In the genomic region with DNA sequence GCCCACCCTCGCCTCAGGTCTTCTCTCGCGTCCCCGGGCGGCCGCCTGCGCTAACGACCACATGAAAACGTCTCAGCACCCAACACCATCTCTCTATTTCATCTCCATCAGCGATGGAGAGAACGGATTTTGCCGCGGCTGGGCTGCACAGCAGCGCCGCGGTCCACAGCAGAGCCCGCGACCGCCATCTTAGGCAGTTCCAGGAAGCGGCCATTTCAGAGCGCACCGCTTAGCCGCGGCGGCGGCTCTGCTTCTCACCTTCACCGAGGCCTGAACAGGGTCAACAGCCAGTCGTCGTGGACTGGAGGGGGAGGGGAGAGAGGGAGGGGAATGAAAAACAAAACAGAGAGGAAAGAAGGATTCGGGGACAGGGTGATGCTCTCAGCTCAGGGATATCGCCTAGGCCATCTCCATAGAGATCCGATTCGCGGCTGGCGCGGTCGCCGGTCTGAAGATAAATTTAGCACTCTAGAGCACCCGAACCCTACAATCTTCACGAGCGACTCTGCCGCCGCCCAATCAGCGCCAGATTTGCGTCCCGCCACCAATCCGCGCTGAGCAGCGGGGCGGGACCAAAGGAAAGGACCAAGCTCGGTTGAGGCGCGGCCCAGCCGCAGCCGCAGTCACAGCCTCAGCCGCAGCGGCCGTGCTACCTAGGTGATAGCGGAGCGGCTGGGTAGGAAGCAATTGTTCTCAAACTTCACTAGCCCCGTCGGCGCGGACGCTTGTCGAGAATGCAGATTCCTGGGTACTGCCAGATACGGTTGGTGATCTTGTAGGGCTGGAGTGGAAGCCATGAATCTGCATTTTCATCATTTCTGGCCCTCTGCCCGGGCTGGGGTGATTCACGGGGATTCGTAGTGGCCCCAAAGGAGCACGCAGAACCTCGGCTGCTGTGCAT, we compare ENCODE assay signal across 1 cellular context.
A peak's percentile ranks its signal among the peaks of the same experiment; 100 is the strongest.
TF ChIP-seq lines count a peak whose summit lies in the region.

A gene (minus strand): TSS at position 450 of the 901 bp plus-strand sequence. CDS start 3,108 bp downstream, outside the sequence.

TF ChIP-seq in GM12878, 131 proteins besides CTCF, POLR2A, EP300 and RAD21 (continued from another document):
- TF ChIP-seq, protein P1, sequence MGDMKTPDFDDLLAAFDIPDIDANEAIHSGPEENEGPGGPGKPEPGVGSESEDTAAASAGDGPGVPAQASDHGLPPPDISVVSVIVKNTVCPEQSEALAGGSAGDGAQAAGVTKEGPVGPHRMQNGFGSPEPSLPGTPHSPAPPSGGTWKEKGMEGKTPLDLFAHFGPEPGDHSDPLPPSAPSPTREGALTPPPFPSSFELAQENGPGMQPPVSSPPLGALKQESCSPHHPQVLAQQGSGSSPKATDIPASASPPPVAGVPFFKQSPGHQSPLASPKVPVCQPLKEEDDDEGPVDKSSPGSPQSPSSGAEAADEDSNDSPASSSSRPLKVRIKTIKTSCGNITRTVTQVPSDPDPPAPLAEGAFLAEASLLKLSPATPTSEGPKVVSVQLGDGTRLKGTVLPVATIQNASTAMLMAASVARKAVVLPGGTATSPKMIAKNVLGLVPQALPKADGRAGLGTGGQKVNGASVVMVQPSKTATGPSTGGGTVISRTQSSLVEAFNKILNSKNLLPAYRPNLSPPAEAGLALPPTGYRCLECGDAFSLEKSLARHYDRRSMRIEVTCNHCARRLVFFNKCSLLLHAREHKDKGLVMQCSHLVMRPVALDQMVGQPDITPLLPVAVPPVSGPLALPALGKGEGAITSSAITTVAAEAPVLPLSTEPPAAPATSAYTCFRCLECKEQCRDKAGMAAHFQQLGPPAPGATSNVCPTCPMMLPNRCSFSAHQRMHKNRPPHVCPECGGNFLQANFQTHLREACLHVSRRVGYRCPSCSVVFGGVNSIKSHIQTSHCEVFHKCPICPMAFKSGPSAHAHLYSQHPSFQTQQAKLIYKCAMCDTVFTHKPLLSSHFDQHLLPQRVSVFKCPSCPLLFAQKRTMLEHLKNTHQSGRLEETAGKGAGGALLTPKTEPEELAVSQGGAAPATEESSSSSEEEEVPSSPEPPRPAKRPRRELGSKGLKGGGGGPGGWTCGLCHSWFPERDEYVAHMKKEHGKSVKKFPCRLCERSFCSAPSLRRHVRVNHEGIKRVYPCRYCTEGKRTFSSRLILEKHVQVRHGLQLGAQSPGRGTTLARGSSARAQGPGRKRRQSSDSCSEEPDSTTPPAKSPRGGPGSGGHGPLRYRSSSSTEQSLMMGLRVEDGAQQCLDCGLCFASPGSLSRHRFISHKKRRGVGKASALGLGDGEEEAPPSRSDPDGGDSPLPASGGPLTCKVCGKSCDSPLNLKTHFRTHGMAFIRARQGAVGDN (IDR thresholded peaks at IDR 0.05): no peak; the same call in 1 of the 2 replicates
- TF ChIP-seq BRCA1 (IDR thresholded peaks at IDR 0.05; ENCODE audit: low read depth, low read length): 0 out of 2 replicates have a peak, but pooled peaks have one; percentile 9
- TF ChIP-seq, protein P2, sequence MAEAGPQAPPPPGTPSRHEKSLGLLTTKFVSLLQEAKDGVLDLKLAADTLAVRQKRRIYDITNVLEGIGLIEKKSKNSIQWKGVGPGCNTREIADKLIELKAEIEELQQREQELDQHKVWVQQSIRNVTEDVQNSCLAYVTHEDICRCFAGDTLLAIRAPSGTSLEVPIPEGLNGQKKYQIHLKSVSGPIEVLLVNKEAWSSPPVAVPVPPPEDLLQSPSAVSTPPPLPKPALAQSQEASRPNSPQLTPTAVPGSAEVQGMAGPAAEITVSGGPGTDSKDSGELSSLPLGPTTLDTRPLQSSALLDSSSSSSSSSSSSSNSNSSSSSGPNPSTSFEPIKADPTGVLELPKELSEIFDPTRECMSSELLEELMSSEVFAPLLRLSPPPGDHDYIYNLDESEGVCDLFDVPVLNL (IDR thresholded peaks at IDR 0.05; ENCODE audit: low read depth, low read length): no peak
- TF ChIP-seq NR2C2 (IDR thresholded peaks at IDR 0.05; ENCODE audit: borderline replicate concordance, control insufficient read depth, insufficient read length, low read depth): no peak
- TF ChIP-seq SMC3 (IDR thresholded peaks at IDR 0.05; ENCODE audit: borderline replicate concordance, low read length): no peak
- TF ChIP-seq ZZZ3 (IDR thresholded peaks at IDR 0.05; ENCODE audit: control insufficient read depth, insufficient read length, low read depth): no peak
- no peak for TF ChIP-seq WRNIP1 (IDR thresholded peaks at IDR 0.05; ENCODE audit: borderline replicate concordance, low read depth, low read length)
- peak; percentile 90 for TF ChIP-seq IKZF1 (conservative IDR thresholded peaks at IDR 0.05)
- TF ChIP-seq YBX1 (IDR thresholded peaks at IDR 0.05): no peak
- no peak for TF ChIP-seq ZBED1 (IDR thresholded peaks at IDR 0.05; ENCODE audit: borderline replicate concordance)
- TF ChIP-seq TCF7 (IDR thresholded peaks at IDR 0.05; ENCODE audit: borderline replicate concordance): peak; percentile 11; the same call in 1 of the 2 replicates
- no peak for TF ChIP-seq JUND (IDR thresholded peaks at IDR 0.05; ENCODE audit: low read depth, low read length)
- peak; percentile 91 for TF ChIP-seq ZNF207 (IDR thresholded peaks at IDR 0.05; ENCODE audit: borderline replicate concordance)
- 0 out of 2 replicates have a peak, but pooled peaks have one; percentile 22 for TF ChIP-seq BACH1 (IDR thresholded peaks at IDR 0.05; ENCODE audit: borderline replicate concordance)
- TF ChIP-seq, protein P3, sequence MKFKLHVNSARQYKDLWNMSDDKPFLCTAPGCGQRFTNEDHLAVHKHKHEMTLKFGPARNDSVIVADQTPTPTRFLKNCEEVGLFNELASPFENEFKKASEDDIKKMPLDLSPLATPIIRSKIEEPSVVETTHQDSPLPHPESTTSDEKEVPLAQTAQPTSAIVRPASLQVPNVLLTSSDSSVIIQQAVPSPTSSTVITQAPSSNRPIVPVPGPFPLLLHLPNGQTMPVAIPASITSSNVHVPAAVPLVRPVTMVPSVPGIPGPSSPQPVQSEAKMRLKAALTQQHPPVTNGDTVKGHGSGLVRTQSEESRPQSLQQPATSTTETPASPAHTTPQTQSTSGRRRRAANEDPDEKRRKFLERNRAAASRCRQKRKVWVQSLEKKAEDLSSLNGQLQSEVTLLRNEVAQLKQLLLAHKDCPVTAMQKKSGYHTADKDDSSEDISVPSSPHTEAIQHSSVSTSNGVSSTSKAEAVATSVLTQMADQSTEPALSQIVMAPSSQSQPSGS (IDR thresholded peaks at IDR 0.05; ENCODE audit: low read length): no peak
- TF ChIP-seq SUPT20H (IDR thresholded peaks at IDR 0.05; ENCODE audit: borderline replicate concordance, control insufficient read depth, low read depth, low read length): no peak
- TF ChIP-seq SPI1 (IDR thresholded peaks at IDR 0.05; ENCODE audit: borderline replicate concordance, insufficient read depth, low read depth, low read length): no peak
- no peak for TF ChIP-seq PAX8 (IDR thresholded peaks at IDR 0.05)
- TF ChIP-seq, protein P4, sequence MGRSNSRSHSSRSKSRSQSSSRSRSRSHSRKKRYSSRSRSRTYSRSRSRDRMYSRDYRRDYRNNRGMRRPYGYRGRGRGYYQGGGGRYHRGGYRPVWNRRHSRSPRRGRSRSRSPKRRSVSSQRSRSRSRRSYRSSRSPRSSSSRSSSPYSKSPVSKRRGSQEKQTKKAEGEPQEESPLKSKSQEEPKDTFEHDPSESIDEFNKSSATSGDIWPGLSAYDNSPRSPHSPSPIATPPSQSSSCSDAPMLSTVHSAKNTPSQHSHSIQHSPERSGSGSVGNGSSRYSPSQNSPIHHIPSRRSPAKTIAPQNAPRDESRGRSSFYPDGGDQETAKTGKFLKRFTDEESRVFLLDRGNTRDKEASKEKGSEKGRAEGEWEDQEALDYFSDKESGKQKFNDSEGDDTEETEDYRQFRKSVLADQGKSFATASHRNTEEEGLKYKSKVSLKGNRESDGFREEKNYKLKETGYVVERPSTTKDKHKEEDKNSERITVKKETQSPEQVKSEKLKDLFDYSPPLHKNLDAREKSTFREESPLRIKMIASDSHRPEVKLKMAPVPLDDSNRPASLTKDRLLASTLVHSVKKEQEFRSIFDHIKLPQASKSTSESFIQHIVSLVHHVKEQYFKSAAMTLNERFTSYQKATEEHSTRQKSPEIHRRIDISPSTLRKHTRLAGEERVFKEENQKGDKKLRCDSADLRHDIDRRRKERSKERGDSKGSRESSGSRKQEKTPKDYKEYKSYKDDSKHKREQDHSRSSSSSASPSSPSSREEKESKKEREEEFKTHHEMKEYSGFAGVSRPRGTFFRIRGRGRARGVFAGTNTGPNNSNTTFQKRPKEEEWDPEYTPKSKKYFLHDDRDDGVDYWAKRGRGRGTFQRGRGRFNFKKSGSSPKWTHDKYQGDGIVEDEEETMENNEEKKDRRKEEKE (IDR thresholded peaks at IDR 0.05): no peak
- peak; percentile 100 for TF ChIP-seq YY1 (IDR thresholded peaks at IDR 0.05; ENCODE audit: low read depth, low read length)
- no peak for TF ChIP-seq ZNF274 (IDR thresholded peaks at IDR 0.05; ENCODE audit: insufficient read depth, insufficient read length)
- peak; percentile 66; the same call in 1 of the 2 replicates for TF ChIP-seq SIN3A (IDR thresholded peaks at IDR 0.05; ENCODE audit: low read depth, low read length)
- 0 out of 3 replicates have a peak, but pooled peaks of 1 of the 2 experiments have one; percentile 49 for TF ChIP-seq EGR1 (IDR thresholded peaks at IDR 0.05; ENCODE audit: borderline replicate concordance in 1 of 2, low read depth in 2 of 2, low read length in 2 of 2)
- TF ChIP-seq, protein P5, sequence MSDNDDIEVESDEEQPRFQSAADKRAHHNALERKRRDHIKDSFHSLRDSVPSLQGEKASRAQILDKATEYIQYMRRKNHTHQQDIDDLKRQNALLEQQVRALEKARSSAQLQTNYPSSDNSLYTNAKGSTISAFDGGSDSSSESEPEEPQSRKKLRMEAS (IDR thresholded peaks at IDR 0.05; ENCODE audit: low read depth, low read length): peak; percentile 15; the same call in 1 of the 2 replicates
TF ChIP-seq in GM12878: peak in this region for 66.
